Comparison of ENCODE assay signal across 19 cellular contexts in the genomic region with DNA sequence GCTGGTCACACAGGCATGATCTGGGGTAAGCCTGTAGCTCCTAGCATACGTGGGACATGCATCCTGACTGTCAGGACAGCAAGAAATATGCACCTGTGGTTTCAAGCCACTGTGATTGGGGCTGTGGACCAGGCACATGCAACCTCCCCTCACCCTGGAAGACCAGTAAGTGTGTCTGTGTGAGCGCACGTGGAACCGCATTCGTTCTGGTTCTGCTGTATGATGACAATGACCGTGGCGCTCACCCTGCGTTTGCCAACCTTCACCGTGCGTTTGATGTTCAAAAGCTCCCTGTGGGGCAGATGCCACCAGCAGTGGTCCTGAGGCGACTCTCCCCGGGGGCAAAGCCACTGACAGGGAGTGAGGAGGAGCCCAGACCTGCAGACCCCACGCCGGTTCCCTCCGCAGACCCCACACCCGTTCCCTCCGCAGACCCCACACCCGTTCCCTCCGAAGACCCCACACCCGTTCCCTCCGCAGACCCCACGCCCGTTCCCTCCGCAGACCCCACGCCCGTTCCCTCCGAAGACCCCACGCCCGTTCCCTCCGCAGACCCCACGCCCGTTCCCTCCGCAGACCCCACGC.
DNase-seq lines count a peak whose midpoint lies in the region; ATAC-seq and FAIRE-seq lines count a peak whose summit lies in the region.
"Had no signal": no experiment of that assay in that cellular context is flagged by ENCODE, and none has a peak within 500 bp of the region (broad histone marks: within the 10 kb centered on the region; RNA-seq: fewer than 3 reads in every experiment).

No MANE protein-coding gene starts in this region.

- no peaks in the 10 kb centered on the region for H3K36me3 ChIP-seq in neuronal stem cell (replicated peaks in 1 of 2; ENCODE audit: control insufficient read depth in 2 of 2, insufficient read depth in 2 of 2, low read length in 2 of 2)

- no peak overlapping the region for H2BK120ac ChIP-seq in neuronal stem cell (ENCODE audit: low read depth, low read length)

- H2BK12ac ChIP-seq in neuronal stem cell (ENCODE audit: low read length) = no peak overlapping the region

- H2BK15ac ChIP-seq in neuronal stem cell (ENCODE audit: low read length) = no peak overlapping the region

- H3K9ac ChIP-seq in neuronal stem cell (ENCODE audit: low read depth, low read length, poor library complexity) = no peak overlapping the region

- WGBS in neuronal stem cell (ENCODE audit: extremely low coverage in 2 of 2, insufficient read length in 2 of 2, insufficient replicate concordance in 1 of 2), 2 donors = no CpG with 5 or more reads among the region's 34 CpGs

- H3K18ac ChIP-seq in neuronal stem cell (ENCODE audit: low read length) = no peak overlapping the region

- peak overlapping the region; percentile 75 for H3K14ac ChIP-seq in neuronal stem cell (ENCODE audit: low read length)

- no peak overlapping the region for H3K4ac ChIP-seq in neuronal stem cell (ENCODE audit: low read length)

- no peaks in the 10 kb centered on the region for H3K36me3 Mint-ChIP-seq in activated naive CD4-positive, alpha-beta T cell treated with anti-CD3 and anti-CD28 coated beads, Interleukin-2, amount 50 U/mL, for 72 hours
- H3K36me3 Mint-ChIP-seq: CD4-positive, CD25-positive, alpha-beta regulatory T cell; CD8-positive, alpha-beta T cell had no signal

- H3K23ac ChIP-seq in neuronal stem cell (ENCODE audit: low read depth, low read length, poor library complexity) = no peak overlapping the region

- no peaks in the 10 kb centered on the region for H3K4me1 ChIP-seq in neuronal stem cell (ENCODE audit: control insufficient read depth in 2 of 2, insufficient read depth in 1 of 2, low read depth in 1 of 2, low read length in 2 of 2)

- H2AK5ac ChIP-seq in neuronal stem cell (ENCODE audit: low read depth, low read length) = no peak overlapping the region

- H3K79me1 ChIP-seq in neuronal stem cell (ENCODE audit: low read depth, low read length) = no peaks in the 10 kb centered on the region

- no peak overlapping the region for H4K91ac ChIP-seq in neuronal stem cell (ENCODE audit: low read depth, low read length, poor library complexity)

- no peak overlapping the region for H2BK5ac ChIP-seq in neuronal stem cell (ENCODE audit: low read length)

- no peak overlapping the region for H3K27ac ChIP-seq in neuronal stem cell (replicated peaks; ENCODE audit: low read length)
- H3K27ac ChIP-seq: C4-2B had no signal

- FAIRE-seq in HTR-8/SVneo (lab: Jason Lieb, UNC) = peak; percentile 33
- no peak for FAIRE-seq in urothelium cell line (lab: Jason Lieb, UNC)
- FAIRE-seq: D721Med, GM12878, GM19239 had no signal

- DNase-seq in HTR-8/SVneo (ENCODE audit: insufficient read length, low spot score) (no peak), ecto neural progenitor cell (ENCODE audit: low spot score) (peak; percentile 25), neuronal stem cell (ENCODE audit: low spot score) (no peak), urothelium cell line (ENCODE audit: low spot score) (no peak)
- DNase-seq in activated naive CD4-positive, alpha-beta T cell treated with anti-CD3 and anti-CD28 coated beads, Interleukin-2, amount 50 U/mL, for 72 hours (ENCODE audit: low spot score in 2 of 2) = no peak
- DNase-seq: CD4-positive, CD25-positive, alpha-beta regulatory T cell; DMS 273 treated with DMSO at 0.1 percent for 48 hours; DMS79; EL; GDM1; H9 had no signal

- H3K9me3 Mint-ChIP-seq in activated naive CD4-positive, alpha-beta T cell treated with anti-CD3 and anti-CD28 coated beads, Interleukin-2, amount 50 U/mL, for 72 hours = no peaks in the 10 kb centered on the region
- H3K9me3 Mint-ChIP-seq: CD4-positive, CD25-positive, alpha-beta regulatory T cell; CD8-positive, alpha-beta T cell; GM23338 had no signal

- peak overlapping the region in 1 of 2 donors; percentile 11 for H3K4me3 ChIP-seq in neuronal stem cell (ENCODE audit: low read length in 2 of 2)
- H3K4me3 ChIP-seq: GM12878, GM23338 had no signal

- H3K9me3 ChIP-seq in neuronal stem cell (replicated peaks in 1 of 2; ENCODE audit: control insufficient read depth in 2 of 2, insufficient read depth in 1 of 2, low read depth in 1 of 2, low read length in 2 of 2) = peaks cover 0 to 6% of the 10 kb centered on the region in 2 donors

- no peak overlapping the region for H3K27ac Mint-ChIP-seq in activated naive CD4-positive, alpha-beta T cell treated with anti-CD3 and anti-CD28 coated beads, Interleukin-2, amount 50 U/mL, for 72 hours
- H3K27ac Mint-ChIP-seq: CD4-positive, CD25-positive, alpha-beta regulatory T cell; CD8-positive, alpha-beta T cell; GM23338; H9 had no signal

- H3K27me3 ChIP-seq in neuronal stem cell (ENCODE audit: control insufficient read depth in 3 of 3, insufficient read depth in 3 of 3, low read depth in 1 of 3, low read length in 3 of 3) = peaks cover 0 to 2% (median 0%) of the 10 kb centered on the region in 3 experiments

- no peak for ATAC-seq in activated naive CD4-positive, alpha-beta T cell treated with anti-CD3 and anti-CD28 coated beads, Interleukin-2, amount 50 U/mL, for 72 hours
- no peak for ATAC-seq in HG02970 (IDR thresholded peaks at IDR 0.05; ENCODE audit: low FRiP score, unreplicated experiment)
- ATAC-seq: CD8-positive, alpha-beta T cell; GM12878; GM23338; HCT116 had no signal

- H3K4me2 ChIP-seq in neuronal stem cell (ENCODE audit: insufficient read depth, low read length, poor library complexity, severe bottlenecking) = no peak overlapping the region
- H3K4me2 ChIP-seq: GM23338 had no signal

- no peak overlapping the region for H4K8ac ChIP-seq in neuronal stem cell (ENCODE audit: low read depth, low read length)

- H2AFZ ChIP-seq in neuronal stem cell (ENCODE audit: low read length) = no peak overlapping the region
- H2AFZ ChIP-seq: GM23338 had no signal
